Comparison of ENCODE assay signal across 8 cellular contexts in the genomic region with DNA sequence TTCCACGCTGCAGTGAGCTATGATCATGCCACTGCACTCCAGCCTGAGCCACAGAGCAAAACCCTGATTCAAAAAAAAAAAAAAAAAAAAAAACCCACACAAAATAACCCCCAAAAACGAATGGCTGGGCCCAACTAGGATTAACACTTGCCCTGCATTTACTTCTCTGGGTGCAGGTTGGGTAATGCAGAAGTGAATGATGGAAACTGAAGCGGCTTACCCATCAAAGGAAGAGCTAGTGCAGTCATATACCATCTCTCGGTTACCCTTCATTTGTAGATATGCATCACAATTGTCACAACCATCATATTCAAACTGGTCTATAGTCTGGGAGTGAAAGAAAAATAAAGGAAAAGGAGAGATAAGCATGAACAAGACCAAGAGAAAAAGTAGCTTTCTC. TPM values are rescaled to one million over a fixed set of nuclear protein-coding genes. Genes with fewer than 3 reads are reported as not detected.
A peak's percentile ranks its signal among the peaks of the same experiment; 100 is the strongest.
DNase-seq lines count a peak whose midpoint lies in the region; ATAC-seq and TF ChIP-seq lines count a peak whose summit lies in the region.

No MANE protein-coding gene starts in this region.

- TF ChIP-seq CTCF in OCI-LY1 (IDR thresholded peaks at IDR 0.05; ENCODE audit: low read length) (no peak), endothelial cell (IDR thresholded peaks at IDR 0.05; ENCODE audit: unreplicated experiment) (no peak), neutrophil (IDR thresholded peaks at IDR 0.05) (no peak)

- H3K4me3 ChIP-seq in CD4-positive, alpha-beta memory T cell (ENCODE audit: low read length in 2 of 2) = peak overlapping the region; percentile 92 to 98
- H3K4me3 ChIP-seq in OCI-LY1 (ENCODE audit: low read depth, low read length, poor library complexity, severe bottlenecking) (peak overlapping the region; percentile 95), neutrophil (ENCODE audit: low read depth in 1 of 2, low read length in 1 of 2) (peak overlapping the region; percentile 83 to 85)

- intact Hi-C loops in CD4-positive, alpha-beta memory T cell (cut with micrococcal nuclease) = loop anchor here (5.0 kb wide), 1 partner anchor 1264 kb away; the partner anchor contains the start of gene AKAP1

- H3K9ac ChIP-seq in OCI-LY1 (ENCODE audit: low read length) = peak overlapping the region; percentile 91

- H3K27ac Mint-ChIP-seq in CD4-positive, alpha-beta memory T cell = peak overlapping the region; percentile 98 to 100 (median 99)
- H3K27ac Mint-ChIP-seq in endothelial cell (ENCODE audit: unreplicated experiment) = peak overlapping the region; percentile 99

- H3K9me2 ChIP-seq in OCI-LY1 (ENCODE audit: low read depth, low read length) = no peaks in the 10 kb centered on the region

- H3K9me3 Mint-ChIP-seq in CD4-positive, alpha-beta memory T cell = no peaks in the 10 kb centered on the region
- H3K9me3 Mint-ChIP-seq in endothelial cell (ENCODE audit: unreplicated experiment) = no peaks in the 10 kb centered on the region

- H3K36me3 Mint-ChIP-seq in CD4-positive, alpha-beta memory T cell = peaks cover 36 to 58% of the 10 kb centered on the region in 2 donors
- H3K36me3 Mint-ChIP-seq in endothelial cell (ENCODE audit: low read depth, unreplicated experiment) = peaks cover 18% of the 10 kb centered on the region

- POLR2A ChIA-PET in CD4-positive, alpha-beta memory T cell (lab: Charles Lee; ENCODE audit: partially characterized antibody) = interaction anchor here (0.9 to 27.8 kb wide), 10 partner anchors 23 to 501 kb away, joined by 3 to 3924 read pairs (median 8); partner anchors contain the start of genes HSF5, MRPS23, MTMR4 and RNF43

- no peaks in the 10 kb centered on the region for H3K27me3 ChIP-seq in CD4-positive, alpha-beta memory T cell (ENCODE audit: insufficient read depth, low read length)
- H3K27me3 ChIP-seq in OCI-LY1 (ENCODE audit: insufficient read depth, low read length) (no peaks in the 10 kb centered on the region), neutrophil (no peaks in the 10 kb centered on the region)

- no peak for ATAC-seq in HG03571 (IDR thresholded peaks at IDR 0.05; ENCODE audit: unreplicated experiment)
- ATAC-seq in GM19351 (IDR thresholded peaks at IDR 0.05; ENCODE audit: unreplicated experiment) = no peak

- H3F3A ChIP-seq in OCI-LY1 (ENCODE audit: insufficient read depth, low read length) = no peaks in the 10 kb centered on the region

- H3K27ac ChIP-seq in CD4-positive, alpha-beta memory T cell (ENCODE audit: low read depth, low read length) = peak overlapping the region; percentile 85
- H3K27ac ChIP-seq in OCI-LY1 (ENCODE audit: low read depth, low read length, poor library complexity, severe bottlenecking) = peak overlapping the region; percentile 43
- H3K27ac ChIP-seq in neutrophil = peak overlapping the region; percentile 95

- peaks cover 42 to 76% (median 57%) of the 10 kb centered on the region in 4 donors for H3K4me1 Mint-ChIP-seq in CD4-positive, alpha-beta memory T cell
- peaks cover 32% of the 10 kb centered on the region for H3K4me1 Mint-ChIP-seq in endothelial cell (ENCODE audit: unreplicated experiment)

- peak overlapping the region; percentile 81 for H3K4me2 ChIP-seq in OCI-LY1 (ENCODE audit: low read length)

- CTCF ChIA-PET in CD4-positive, alpha-beta memory T cell (lab: Charles Lee; ENCODE audit: partially characterized antibody) = interaction anchor here (0.7 to 6.1 kb wide), 10 partner anchors 8 to 653 kb away, joined by 3 to 102 read pairs (median 9); partner anchors contain the start of genes HSF5 and RNF43

- H3K79me2 ChIP-seq in OCI-LY1 (ENCODE audit: insufficient read depth, low read length) = no peaks in the 10 kb centered on the region; the same call in 1 of the 2 replicates

- no peaks in the 10 kb centered on the region for H3K9me3 ChIP-seq in CD4-positive, alpha-beta memory T cell (ENCODE audit: control insufficient read depth in 1 of 2, low read length in 2 of 2)
- H3K9me3 ChIP-seq in OCI-LY1 (ENCODE audit: low read length) (no peaks in the 10 kb centered on the region), neutrophil (no peaks in the 10 kb centered on the region)

- no peak overlapping the region for H2AFZ ChIP-seq in OCI-LY1 (ENCODE audit: low read length)

- H3K27me3 Mint-ChIP-seq in CD4-positive, alpha-beta memory T cell = no peaks in the 10 kb centered on the region
- peaks cover 11% of the 10 kb centered on the region for H3K27me3 Mint-ChIP-seq in endothelial cell (ENCODE audit: unreplicated experiment)

- H3K4me1 ChIP-seq in CD4-positive, alpha-beta memory T cell (ENCODE audit: insufficient read depth, low read length) = peaks cover 67% of the 10 kb centered on the region
- H3K4me1 ChIP-seq in OCI-LY1 (ENCODE audit: insufficient read depth, low read length, severe bottlenecking) (peaks cover 25% of the 10 kb centered on the region), neutrophil (ENCODE audit: control insufficient read depth in 1 of 2, insufficient read depth in 1 of 2, low read depth in 1 of 2, low read length in 1 of 2) (peaks cover 44 to 46% of the 10 kb centered on the region in 2 experiments)

- H4K20me1 ChIP-seq in OCI-LY1 (ENCODE audit: insufficient read depth, low read length) = no peaks in the 10 kb centered on the region

- peak in 1 of 5 donors; percentile 37 for DNase-seq in CD4-positive, alpha-beta memory T cell
- DNase-seq in endothelial cell (ENCODE audit: low spot score) = no peak
- DNase-seq in stimulated activated naive CD4-positive, alpha-beta T cell treated with Interleukin-2 at 50 U/mL for 16 hours (lab: John Stamatoyannopoulos, UW) = no peak
- no peak for DNase-seq in stimulated activated CD8-positive, alpha-beta memory T cell treated with anti-CD3 and anti-CD28 coated beads, Interleukin-4, amount 100 ng/mL, for 48 hours

- peaks cover 36% of the 10 kb centered on the region for H3K36me3 ChIP-seq in CD4-positive, alpha-beta memory T cell (ENCODE audit: insufficient read depth, low read length)
- H3K36me3 ChIP-seq in OCI-LY1 (ENCODE audit: insufficient read depth, low read length) = peaks cover 43% of the 10 kb centered on the region
- peaks cover 50% of the 10 kb centered on the region for H3K36me3 ChIP-seq in neutrophil

- H3K4me3 Mint-ChIP-seq in CD4-positive, alpha-beta memory T cell = peak overlapping the region; percentile 99 to 100 (median 99)
- peak overlapping the region; percentile 99 for H3K4me3 Mint-ChIP-seq in endothelial cell (ENCODE audit: unreplicated experiment)

RNA-seq across cellular contexts. Expression of gene SUPT4H1, which starts 0.8 kb away (rescaled TPM):
- 10 to 100 TPM; 61.4 to 75.2 TPM for total RNA-seq in CD4-positive, alpha-beta memory T cell
- polyA plus RNA-seq in CD4-positive, alpha-beta memory T cell = 100 to 1,000 TPM in 1 of 2 donors, 10 to 100 TPM in 1; 94.4 to 120 TPM
- 150 TPM for total RNA-seq in endothelial cell (ENCODE audit: unreplicated experiment)

RNA-seq across cellular contexts. Expression of gene TSPOAP1, which starts 22.6 kb away (rescaled TPM):
- 10 to 100 TPM; 15.8 to 19.1 TPM for total RNA-seq in CD4-positive, alpha-beta memory T cell
- under 1 TPM in 1 of 2 donors, not detected in 1; 0.80 TPM for polyA plus RNA-seq in CD4-positive, alpha-beta memory T cell
- total RNA-seq in endothelial cell (ENCODE audit: unreplicated experiment) = 1.3 TPM

Comparison
In these comparisons a context has a peak if more than half of its experiments do, and no peak if none do; other contexts are left out.
1. H3K27ac ChIP-seq: peak in every context shown above with its lines; median percentile 95 in neutrophil; 85 in CD4-positive, alpha-beta memory T cell; 43 in OCI-LY1.